10 cellular contexts compared by ENCODE assay signal in genomic region chr7:129739427-129739826, GRCh38.
DNase-seq lines count a peak whose midpoint lies in the region; ATAC-seq and TF ChIP-seq lines count a peak whose summit lies in the region.
"Had no signal": no experiment of that assay in that cellular context is flagged by ENCODE, and none has a peak within 500 bp of the region (broad histone marks: within the 10 kb centered on the region; RNA-seq: fewer than 3 reads in every experiment).

No MANE protein-coding gene starts in this region.

- in situ Hi-C loops in astrocyte of the cerebellum (cut with HindIII; ENCODE audit: low sequenced_read_pairs), result no loop called here

- POLR2A ChIA-PET in activated CD8-positive, alpha-beta T cell treated with anti-CD3 and anti-CD28 coated beads for 36 hours (lab: Charles Lee), result interaction anchor here (0.7 kb wide), 1 partner anchor 51 kb away, joined by 4 read pairs; no protein-coding TSS in a partner anchor

- no peaks in the 10 kb centered on the region for H3K27me3 Mint-ChIP-seq in activated CD8-positive, alpha-beta T cell treated with anti-CD3 and anti-CD28 coated beads for 36 hours

- H3K36me3 Mint-ChIP-seq in activated CD8-positive, alpha-beta T cell treated with anti-CD3 and anti-CD28 coated beads for 36 hours (ENCODE audit: low read depth), result peaks cover 2% of the 10 kb centered on the region

- CTCF ChIA-PET in activated CD8-positive, alpha-beta T cell treated with anti-CD3 and anti-CD28 coated beads for 36 hours (lab: Charles Lee), result interaction anchor here (0.7 kb wide), 1 partner anchor 91 kb away, joined by 3 read pairs; no protein-coding TSS in a partner anchor

- no peak overlapping the region for H3K4me3 Mint-ChIP-seq in activated CD8-positive, alpha-beta T cell treated with anti-CD3 and anti-CD28 coated beads for 36 hours

- intact Hi-C loops in Right ventricle myocardium inferior (cut with DNase I) (no loop called here), cardiac septum (cut with DNase I) (no loop called here)
- intact Hi-C loops in activated CD8-positive, alpha-beta T cell treated with anti-CD3 and anti-CD28 coated beads for 36 hours (cut with micrococcal nuclease), result no loop called here

- DNase-seq in Right ventricle myocardium inferior (ENCODE audit: missing footprints) (no peak), cardiac septum (ENCODE audit: low spot score) (no peak), astrocyte of the cerebellum (ENCODE audit: low read depth) (peak; percentile 20), hepatic stellate cell (ENCODE audit: low spot score) (peak; percentile 63), omental fat pad (ENCODE audit: low spot score) (no peak), SK-N-DZ (ENCODE audit: low spot score) (no peak)
- no peak for DNase-seq in activated CD8-positive, alpha-beta T cell treated with anti-CD3 and anti-CD28 coated beads for 36 hours
- DNase-seq: AML-193 had no signal

- H3K27ac Mint-ChIP-seq in activated CD8-positive, alpha-beta T cell treated with anti-CD3 and anti-CD28 coated beads for 36 hours, result no peak overlapping the region

- peaks cover 5% of the 10 kb centered on the region for H3K4me1 Mint-ChIP-seq in activated CD8-positive, alpha-beta T cell treated with anti-CD3 and anti-CD28 coated beads for 36 hours (ENCODE audit: low read depth)

- H3K9me3 Mint-ChIP-seq in activated CD8-positive, alpha-beta T cell treated with anti-CD3 and anti-CD28 coated beads for 36 hours, result no peaks in the 10 kb centered on the region

- H3K4me3 ChIP-seq in astrocyte of the cerebellum (ENCODE audit: low read depth, low read length), result no peak overlapping the region
- H3K4me3 ChIP-seq: lung had no signal

- ATAC-seq in Right ventricle myocardium inferior (peak; percentile 86), omental fat pad (ENCODE audit: low FRiP score) (no peak), GM21786 (IDR thresholded peaks at IDR 0.05; ENCODE audit: unreplicated experiment) (no peak)
- no peak for ATAC-seq in activated CD8-positive, alpha-beta T cell treated with anti-CD3 and anti-CD28 coated beads for 36 hours

- TF ChIP-seq CTCF in astrocyte of the cerebellum (IDR thresholded peaks at IDR 0.05; ENCODE audit: low read depth, low read length, missing control alignments) (no peak), omental fat pad (IDR thresholded peaks at IDR 0.05) (no peak)
- no peak for TF ChIP-seq CTCF in activated CD8-positive, alpha-beta T cell treated with anti-CD3 and anti-CD28 coated beads for 36 hours (IDR thresholded peaks at IDR 0.05)

Comparison
In these comparisons a context has a peak if more than half of its experiments do, and no peak if none do; other contexts are left out.
1. DNase-seq: peak in astrocyte of the cerebellum (single experiment) and hepatic stellate cell (single experiment); none in Right ventricle myocardium inferior (single experiment), cardiac septum (single experiment), omental fat pad (single experiment), SK-N-DZ (single experiment) and activated CD8-positive, alpha-beta T cell treated with anti-CD3 and anti-CD28 coated beads for 36 hours (single experiment).